In genomic region chr1:14760780-14761179, GRCh38 we compare ENCODE assay signal across 19 cellular contexts.
A peak's percentile ranks its signal among the peaks of the same experiment; 100 is the strongest.
DNase-seq lines count a peak whose midpoint lies in the region; ATAC-seq, FAIRE-seq and TF ChIP-seq lines count a peak whose summit lies in the region.
"Had no signal": no experiment of that assay in that cellular context is flagged by ENCODE, and none has a peak within 500 bp of the region (broad histone marks: within the 10 kb centered on the region; RNA-seq: fewer than 3 reads in every experiment).

No MANE protein-coding gene starts in this region.

- H4K8ac ChIP-seq in H9 (replicated peaks; ENCODE audit: insufficient read length, low read depth, low read length): no peak overlapping the region

- peaks cover 0 to 6% (median 3%) of the 10 kb centered on the region in 3 experiments; a peak in 4 of 7 replicates for H3K36me3 Mint-ChIP-seq in H9 (ENCODE audit: insufficient read depth in 1 of 3, low read depth in 3 of 3)
- peaks cover 4% of the 10 kb centered on the region for H3K36me3 Mint-ChIP-seq in type B pancreatic cell
- H3K36me3 Mint-ChIP-seq in T-cell: no peaks in the 10 kb centered on the region
- H3K36me3 Mint-ChIP-seq: CD14-positive monocyte; CD8-positive, alpha-beta memory T cell had no signal

- no peak overlapping the region for H2BK20ac ChIP-seq in H9 (ENCODE audit: low read depth, low read length, poor library complexity, severe bottlenecking)

- H3K9me1 ChIP-seq in K562 (ENCODE audit: control insufficient read depth, insufficient read depth, low read length): no peaks in the 10 kb centered on the region

- no peak overlapping the region for H3K4me3 ChIP-seq in BLaER1 treated with 17β-estradiol and CSF1 and Interleukin-3, amounts not matched to agents 10 nM and 100 nM
- H3K4me3 ChIP-seq in K562: no peak overlapping the region
- H3K4me3 ChIP-seq: GM23248 had no signal

- H4K20me1 ChIP-seq in BLaER1 treated with 17β-estradiol and CSF1 and Interleukin-3, amounts not matched to agents 10 nM and 100 nM: no peaks in the 10 kb centered on the region
- no peaks in the 10 kb centered on the region for H4K20me1 ChIP-seq in H9 (ENCODE audit: control insufficient read depth, insufficient read depth, insufficient read length)
- peaks cover 3% of the 10 kb centered on the region; the same call in 1 of the 2 replicates for H4K20me1 ChIP-seq in K562 (replicated peaks; ENCODE audit: control insufficient read depth, insufficient read depth, low read length)

- WGBS in H9 (ENCODE audit: extremely low coverage, insufficient read length, low lambda C conversion rate): no CpG with 5 or more reads among the region's 5 CpGs
- 27% methylated on average over 5 of the region's 5 CpGs for WGBS in K562 (ENCODE audit: insufficient coverage, low coverage, missing lambda C conversion rate)

- H3K27me3 ChIP-seq in BLaER1 treated with 17β-estradiol and CSF1 and Interleukin-3, amounts not matched to agents 10 nM and 100 nM: peaks cover 0 to 12% (median 6%) of the 10 kb centered on the region in 11 experiments; a peak in 6 of 22 replicates
- H3K27me3 ChIP-seq in H9 (ENCODE audit: insufficient read depth, low read length) (no peaks in the 10 kb centered on the region), K562 (ENCODE audit: control insufficient read depth in 2 of 2, insufficient read depth in 2 of 2, low read length in 2 of 2) (peaks cover 34 to 51% of the 10 kb centered on the region in 2 experiments)

- H3K36me3 ChIP-seq in BLaER1 treated with 17β-estradiol and CSF1 and Interleukin-3, amounts not matched to agents 10 nM and 100 nM: no peaks in the 10 kb centered on the region
- no peaks in the 10 kb centered on the region for H3K36me3 ChIP-seq in K562 (ENCODE audit: control insufficient read depth, insufficient read depth, low read length)

- no peak overlapping the region for H2BK12ac ChIP-seq in H9 (ENCODE audit: insufficient read length, low read depth, low read length)

- H3K4ac ChIP-seq in H9 (ENCODE audit: low read depth, low read length): no peak overlapping the region

- H4K91ac ChIP-seq in H9 (ENCODE audit: insufficient read length, low read depth, low read length): no peak overlapping the region

- H3K23ac ChIP-seq in H9 (ENCODE audit: insufficient read length, low read depth, low read length): no peak overlapping the region

- H2AK5ac ChIP-seq in H9 (ENCODE audit: insufficient read length, low read length): no peak overlapping the region

- H2BK15ac ChIP-seq in H9 (ENCODE audit: low read depth, low read length): no peak overlapping the region

- no peak for FAIRE-seq in K562 (lab: Jason Lieb, UNC)
- FAIRE-seq: D721Med, GM12892, H1 had no signal

- peak overlapping the region in 2 of 3 experiments; percentile 4 to 48; a peak in 1 of 7 replicates for H3K27ac Mint-ChIP-seq in H9
- H3K27ac Mint-ChIP-seq in type B pancreatic cell: peak overlapping the region; percentile 85
- H3K27ac Mint-ChIP-seq in T-cell: no peak overlapping the region
- H3K27ac Mint-ChIP-seq: CD4-positive, alpha-beta T cell; CD8-positive, alpha-beta memory T cell had no signal

- H3K56ac ChIP-seq in H9 (ENCODE audit: insufficient read length, low read depth, low read length): no peak overlapping the region

- no peak overlapping the region for H3T11ph ChIP-seq in H9 (ENCODE audit: low read length)

- DNase-seq in H9 (no peak), K562 (ENCODE audit: extremely low read depth in 1 of 4, low spot score in 3 of 4) (no peak), type B pancreatic cell (ENCODE audit: extremely low spot score, unreplicated experiment) (no peak), T-cell (no peak)
- no peak for DNase-seq in activated T-cell treated with anti-CD3 and anti-CD28 coated beads, Interleukin-2, amount 50 U/mL, for 1 hour
- DNase-seq: CD4-positive, alpha-beta T cell; CD8-positive, alpha-beta memory T cell; DMS 273 treated with DMSO at 0.1 percent for 48 hours; DMS79; GF-D8; GM23248; H7 had no signal

- peaks cover 69 to 71% of the 10 kb centered on the region in 2 experiments for H3K4me1 Mint-ChIP-seq in H9
- peaks cover 46% of the 10 kb centered on the region for H3K4me1 Mint-ChIP-seq in type B pancreatic cell (ENCODE audit: unreplicated experiment)
- no peaks in the 10 kb centered on the region for H3K4me1 Mint-ChIP-seq in T-cell
- H3K4me1 Mint-ChIP-seq: CD8-positive, alpha-beta memory T cell had no signal

- H3K79me2 ChIP-seq in H9 (ENCODE audit: insufficient read depth, low read length) (no peaks in the 10 kb centered on the region), K562 (ENCODE audit: control insufficient read depth, insufficient read depth, low read length) (no peaks in the 10 kb centered on the region)

- peaks cover 3 to 4% of the 10 kb centered on the region in 2 experiments; a peak in 3 of 5 replicates for H3K9me3 Mint-ChIP-seq in H9
- peaks cover 5% of the 10 kb centered on the region for H3K9me3 Mint-ChIP-seq in type B pancreatic cell
- H3K9me3 Mint-ChIP-seq in T-cell: no peaks in the 10 kb centered on the region
- H3K9me3 Mint-ChIP-seq: CD4-positive, alpha-beta T cell had no signal

- no peak overlapping the region for H2BK120ac ChIP-seq in H9 (ENCODE audit: low read depth, low read length, poor library complexity, severe bottlenecking)

- BruUV-seq in K562 (replicated peaks; lab: Mats Ljungman, UMichigan): no TSS peak

- no peak for TF ChIP-seq RAD21 in K562 (CRISPR knock-in tag; conservative IDR thresholded peaks at IDR 0.05 in 1 of 2, IDR thresholded peaks at IDR 0.05 in 1 of 2)

- POLR2A ChIA-PET in K562 (lab: Yijun Ruan, JAX) (interaction anchor here (0.6 kb wide), 1 partner anchor 180 kb away, joined by 3 read pairs; no protein-coding TSS in a partner anchor), T-cell (lab: Charles Lee) (no interaction called here)

- peak overlapping the region in 4 of 11 experiments; percentile 42 to 73 (median 54); a peak in 7 of 22 replicates for H3K9ac ChIP-seq in BLaER1 treated with 17β-estradiol and CSF1 and Interleukin-3, amounts not matched to agents 10 nM and 100 nM
- H3K9ac ChIP-seq in H9 (ENCODE audit: extremely low read depth, insufficient read length, low read length) (no peak overlapping the region), K562 (ENCODE audit: insufficient read depth in 1 of 2, low read depth in 2 of 2, low read length in 2 of 2) (no peak overlapping the region)
- H3K9ac ChIP-seq: GM23248 had no signal

- H3K14ac ChIP-seq in H9 (ENCODE audit: insufficient read depth, low read length): peak overlapping the region; percentile 27; the same call in 1 of the 2 replicates

- no peak for TF ChIP-seq CTCF in H9 (conservative IDR thresholded peaks at IDR 0.05)
- no peak for TF ChIP-seq CTCF in K562 (IDR thresholded peaks at IDR 0.05 in 2 of 3, conservative IDR thresholded peaks at IDR 0.05 in 1 of 3; ENCODE audit: insufficient read depth in 2 of 3, low read depth in 1 of 3, low read length in 3 of 3)
- TF ChIP-seq CTCF in type B pancreatic cell (conservative IDR thresholded peaks at IDR 0.05): no peak

- no peaks in the 10 kb centered on the region for H3K9me3 ChIP-seq in BLaER1 treated with 17β-estradiol and CSF1 and Interleukin-3, amounts not matched to agents 10 nM and 100 nM (replicated peaks in 1 of 11)
- H3K9me3 ChIP-seq in H9 (ENCODE audit: control insufficient read depth, low read depth, low read length) (no peaks in the 10 kb centered on the region), K562 (replicated peaks; ENCODE audit: control insufficient read depth, insufficient read depth, low read depth, low read length) (no peaks in the 10 kb centered on the region)

- ATAC-seq in K562 (no peak), HG02852 (IDR thresholded peaks at IDR 0.05; ENCODE audit: unreplicated experiment) (no peak), T-cell (replicated peaks in 1 of 4) (no peak)
- ATAC-seq: HCT116 had no signal

- no peak overlapping the region for H2BK5ac ChIP-seq in H9 (ENCODE audit: insufficient read length, low read length)

- H3K27me3 Mint-ChIP-seq in H9 (ENCODE audit: low read depth) (peaks cover 4% of the 10 kb centered on the region), type B pancreatic cell (no peaks in the 10 kb centered on the region), T-cell (peaks cover 21 to 26% of the 10 kb centered on the region in 2 donors)

- H3K27ac ChIP-seq in BLaER1 treated with 17β-estradiol and CSF1 and Interleukin-3, amounts not matched to agents 10 nM and 100 nM: peak overlapping the region in 8 of 11 experiments; percentile 26 to 85 (median 66); a peak in 13 of 22 replicates
- no peak overlapping the region for H3K27ac ChIP-seq in H9 (ENCODE audit: insufficient read length, low read depth, low read length)
- H3K27ac ChIP-seq in K562 (ENCODE audit: extremely low read depth, low read depth, low read length): no peak overlapping the region
- H3K27ac ChIP-seq: GM23248 had no signal

- peaks cover 6 to 57% (median 44%) of the 10 kb centered on the region in 10 experiments; a peak in 18 of 20 replicates for H3K4me1 ChIP-seq in BLaER1 treated with 17β-estradiol and CSF1 and Interleukin-3, amounts not matched to agents 10 nM and 100 nM
- H3K4me1 ChIP-seq in H9 (ENCODE audit: insufficient read depth, low read length) (peaks cover 19% of the 10 kb centered on the region; the same call in 1 of the 2 replicates), K562 (replicated peaks in 1 of 2; ENCODE audit: control insufficient read depth in 2 of 2, insufficient read depth in 2 of 2, low read length in 2 of 2) (no peaks in the 10 kb centered on the region)

- no peak overlapping the region for H3K18ac ChIP-seq in H9 (ENCODE audit: insufficient read length, low read depth, low read length)

- CTCF ChIA-PET in K562 (lab: Yijun Ruan, JAX; ENCODE audit: low intra/inter-chr PET ratio): no interaction called here
- CTCF ChIA-PET in T-cell (lab: Charles Lee): no interaction called here

- no peak overlapping the region for H2AFZ ChIP-seq in H9 (ENCODE audit: low read length)
- no peak overlapping the region for H2AFZ ChIP-seq in K562 (ENCODE audit: low read depth, low read length)
- H2AFZ ChIP-seq: GM23248 had no signal

- intact Hi-C loops in K562 (cut with micrococcal nuclease): no loop called here

- no peak for TF ChIP-seq EP300 in K562 (IDR thresholded peaks at IDR 0.05; ENCODE audit: low read length)

- no peaks in the 10 kb centered on the region for H3K79me1 ChIP-seq in H9 (ENCODE audit: insufficient read depth, low read depth, low read length, poor library complexity, severe bottlenecking)

- H3K4me3 Mint-ChIP-seq in H9: no peak overlapping the region
- H3K4me3 Mint-ChIP-seq in type B pancreatic cell: no peak overlapping the region
- no peak overlapping the region for H3K4me3 Mint-ChIP-seq in T-cell
- H3K4me3 Mint-ChIP-seq: CD14-positive monocyte; CD4-positive, alpha-beta T cell; CD8-positive, alpha-beta memory T cell had no signal

- no peaks in the 10 kb centered on the region for H3K23me2 ChIP-seq in H9 (ENCODE audit: insufficient read length, low read depth, low read length, poor library complexity, severe bottlenecking)

- in situ Hi-C loops in K562 (cut with MboI): no loop called here

- H4K5ac ChIP-seq in H9 (ENCODE audit: insufficient read length, low read depth, low read length): no peak overlapping the region

- TF ChIP-seq POLR2A in K562 (conservative IDR thresholded peaks at IDR 0.05): no peak

- H3K4me2 ChIP-seq in BLaER1 treated with 17β-estradiol and CSF1 and Interleukin-3, amounts not matched to agents 10 nM and 100 nM: peak overlapping the region in 8 of 11 experiments; percentile 38 to 85 (median 76); a peak in 17 of 22 replicates
- no peak overlapping the region for H3K4me2 ChIP-seq in H9 (ENCODE audit: insufficient read depth, insufficient read length, low read length)
- no peak overlapping the region for H3K4me2 ChIP-seq in K562 (ENCODE audit: insufficient read depth, low read length)

Comparison
In these comparisons a context has a peak if more than half of its experiments do, and no peak if none do; other contexts are left out.
1. H3K27ac ChIP-seq: peak in BLaER1 treated with 17β-estradiol and CSF1 and Interleukin-3, amounts not matched to agents 10 nM and 100 nM (8 of 11); none in H9 (single experiment) and K562 (single experiment).
2. H3K4me2 ChIP-seq: peak in BLaER1 treated with 17β-estradiol and CSF1 and Interleukin-3, amounts not matched to agents 10 nM and 100 nM (8 of 11); none in H9 (single experiment) and K562 (single experiment).
3. H3K27ac Mint-ChIP-seq: peak in H9 (2 of 3) and type B pancreatic cell (single experiment); none in T-cell (0 of 2).